ENCODE assay signal across 36 cellular contexts in genomic region chr6:53474010-53474409, GRCh38.
"Had no signal": no experiment of that assay in that cellular context is flagged by ENCODE, and none has a peak within 500 bp of the region (broad histone marks: within the 10 kb centered on the region; RNA-seq: fewer than 3 reads in every experiment).

No MANE protein-coding gene starts in this region.

- H3K36me3 ChIP-seq: brain microvascular endothelial cell, cardiac muscle cell, SJCRH30, WERI-Rb-1 had no signal

- H3K4me1 Mint-ChIP-seq: activated CD4-positive, alpha-beta memory T cell treated with anti-CD3 and anti-CD28 coated beads, Interleukin-2, amount 10 ng/mL, durations not matched to agents 7 days and 5 days; activated naive CD4-positive, alpha-beta T cell treated with anti-CD3 and anti-CD28 coated beads, Interleukin-2, amount 10 ng/mL, durations not matched to agents 7 days and 5 days; activated naive CD8-positive, alpha-beta T cell treated with anti-CD3 and anti-CD28 coated beads, Interleukin-2, amount 50 U/mL, for 24 hours; central memory CD8-positive, alpha-beta T cell had no signal

- H3K27ac ChIP-seq: brain microvascular endothelial cell, cardiac muscle cell, SJCRH30, SK-N-MC, WERI-Rb-1 had no signal

- H3K4me3 ChIP-seq: cardiac muscle cell, SJCRH30, SK-N-MC had no signal

- H3K9me3 ChIP-seq: SJCRH30 had no signal

- ATAC-seq: activated CD8-positive, alpha-beta memory T cell treated with anti-CD3 and anti-CD28 coated beads, Interleukin-2, amount 10 ng/mL, durations not matched to agents 7 days and 5 days; activated naive CD8-positive, alpha-beta T cell treated with anti-CD3 and anti-CD28 coated beads, Interleukin-2, amount 50 U/mL, for 24 hours; Panc1 had no signal

- H3K27me3 ChIP-seq: brain microvascular endothelial cell, cardiac muscle cell, SJCRH30 had no signal

- H3K36me3 Mint-ChIP-seq: activated CD8-positive, alpha-beta memory T cell treated with anti-CD3 and anti-CD28 coated beads, Interleukin-2, amount 10 ng/mL, durations not matched to agents 7 days and 5 days; activated naive CD4-positive, alpha-beta T cell treated with anti-CD3 and anti-CD28 coated beads, Interleukin-2, amount 10 ng/mL, durations not matched to agents 7 days and 5 days; activated naive CD8-positive, alpha-beta T cell had no signal

- DNase-seq: activated CD4-positive, alpha-beta memory T cell treated with anti-CD3 and anti-CD28 coated beads, Interleukin-2, amount 10 ng/mL, durations not matched to agents 7 days and 5 days; activated CD4-positive, alpha-beta T cell treated with anti-CD3 and anti-CD28 coated beads for 1 hour; activated CD4-positive, alpha-beta T cell treated with anti-CD3 and anti-CD28 coated beads for 48 hours; activated CD4-positive, CD25-positive, alpha-beta regulatory T cell; activated CD8-positive, alpha-beta memory T cell treated with anti-CD3 and anti-CD28 coated beads for 24 hours; activated CD8-positive, alpha-beta memory T cell treated with anti-CD3 and anti-CD28 coated beads, Interleukin-2, amount 10 ng/mL, durations not matched to agents 7 days and 5 days; activated CD8-positive, alpha-beta memory T cell treated with anti-CD3 and anti-CD28 coated beads, Interleukin-2, amount 50 U/mL, for 48 hours; activated effector memory CD4-positive, alpha-beta T cell treated with Interleukin-2 at 50 U/mL for 16 hours; activated naive CD4-positive, alpha-beta T cell treated with anti-CD3 and anti-CD28 coated beads, Interleukin-2, amount 10 ng/mL, durations not matched to agents 7 days and 5 days; activated naive CD8-positive, alpha-beta T cell treated with anti-CD3 and anti-CD28 coated beads, Interleukin-2, amount 50 U/mL, for 24 hours; activated T-cell treated with anti-CD3 and anti-CD28 coated beads, Interleukin-2, amount 50 U/mL, for 48 hours; amniotic stem cell; aorta; brain microvascular endothelial cell; Karpas-422; MM.1S; MV-4-11; NCI-H1092; NCI-H1436 treated with DMSO at 0.1 percent for 48 hours; NCI-H1694 treated with DMSO at 0.1 percent for 48 hours; NCI-H2029; NCI-H2171 treated with DMSO at 0.1 percent for 48 hours; NCI-H2227 treated with DMSO at 0.1 percent for 48 hours; NCI-H446; NCI-H510A treated with DMSO at 0.1 percent for 48 hours; NCI-H526 treated with DMSO at 0.1 percent for 48 hours; NCI-H774; SHP77; SJCRH30; T1000; WERI-Rb-1 had no signal

- H3K4me1 ChIP-seq: SJCRH30 had no signal

- H3K9me3 Mint-ChIP-seq: activated CD4-positive, alpha-beta memory T cell treated with anti-CD3 and anti-CD28 coated beads, Interleukin-2, amount 10 ng/mL, durations not matched to agents 7 days and 5 days; activated naive CD4-positive, alpha-beta T cell treated with anti-CD3 and anti-CD28 coated beads, Interleukin-2, amount 10 ng/mL, durations not matched to agents 7 days and 5 days; activated naive CD8-positive, alpha-beta T cell treated with anti-CD3 and anti-CD28 coated beads, Interleukin-2, amount 50 U/mL, for 24 hours; central memory CD8-positive, alpha-beta T cell had no signal

- H3K27ac Mint-ChIP-seq: activated CD4-positive, alpha-beta memory T cell treated with anti-CD3 and anti-CD28 coated beads, Interleukin-2, amount 10 ng/mL, durations not matched to agents 7 days and 5 days; activated CD8-positive, alpha-beta memory T cell treated with anti-CD3 and anti-CD28 coated beads, Interleukin-2, amount 10 ng/mL, durations not matched to agents 7 days and 5 days; activated naive CD4-positive, alpha-beta T cell treated with anti-CD3 and anti-CD28 coated beads, Interleukin-2, amount 10 ng/mL, durations not matched to agents 7 days and 5 days; activated naive CD8-positive, alpha-beta T cell; activated naive CD8-positive, alpha-beta T cell treated with anti-CD3 and anti-CD28 coated beads, Interleukin-2, amount 50 U/mL, for 24 hours had no signal

- H3K27me3 Mint-ChIP-seq: activated naive CD8-positive, alpha-beta T cell; activated naive CD8-positive, alpha-beta T cell treated with anti-CD3 and anti-CD28 coated beads, Interleukin-2, amount 50 U/mL, for 24 hours; central memory CD8-positive, alpha-beta T cell had no signal

- H3K4me3 Mint-ChIP-seq: activated CD4-positive, alpha-beta memory T cell treated with anti-CD3 and anti-CD28 coated beads, Interleukin-2, amount 10 ng/mL, durations not matched to agents 7 days and 5 days; activated CD8-positive, alpha-beta memory T cell treated with anti-CD3 and anti-CD28 coated beads, Interleukin-2, amount 10 ng/mL, durations not matched to agents 7 days and 5 days; activated naive CD4-positive, alpha-beta T cell treated with anti-CD3 and anti-CD28 coated beads, Interleukin-2, amount 10 ng/mL, durations not matched to agents 7 days and 5 days; activated naive CD8-positive, alpha-beta T cell; activated naive CD8-positive, alpha-beta T cell treated with anti-CD3 and anti-CD28 coated beads, Interleukin-2, amount 50 U/mL, for 24 hours; central memory CD8-positive, alpha-beta T cell had no signal
